In genomic region chr20:19947611-19948264, GRCh38 we compare ENCODE assay signal across 11 cellular contexts.
DNase-seq lines count a peak whose midpoint lies in the region; ATAC-seq and TF ChIP-seq lines count a peak whose summit lies in the region.
"Had no signal": no experiment of that assay in that cellular context is flagged by ENCODE, and none has a peak within 500 bp of the region (broad histone marks: within the 10 kb centered on the region; RNA-seq: fewer than 3 reads in every experiment).

No MANE protein-coding gene starts in this region.

- DNase-seq in left ventricle myocardium superior: no peak
- no peak for DNase-seq in cardiac septum (ENCODE audit: low spot score)
- no peak for DNase-seq in breast epithelium (ENCODE audit: low spot score in 2 of 2)
- DNase-seq in upper lobe of left lung: no peak
- DNase-seq in NCI-H524 treated with DMSO at 0.1 percent for 48 hours (lab: John Stamatoyannopoulos, UW): no peak
- no peak for DNase-seq in right atrium auricular region (ENCODE audit: low spot score)
- no peak for DNase-seq in KBM-7
- DNase-seq: CD4-positive, alpha-beta T cell; retina had no signal

- intact Hi-C loops in left ventricle myocardium superior (cut with micrococcal nuclease): loop anchor here (10.0 kb wide), 1 partner anchor 47 kb away; no protein-coding TSS in a partner anchor
- intact Hi-C loops in cardiac septum (cut with DNase I): loop anchor here (5.0 kb wide), 1 partner anchor 40 kb away; no protein-coding TSS in a partner anchor
- intact Hi-C loops in breast epithelium (cut with DNase I; ENCODE audit: low total_unique reads): no loop called here

- peaks cover 0 to 13% of the 10 kb centered on the region in 2 donors for H3K4me1 ChIP-seq in breast epithelium
- H3K4me1 ChIP-seq in upper lobe of left lung: peaks cover 35 to 51% (median 41%) of the 10 kb centered on the region in 4 donors
- peaks cover 0 to 34% of the 10 kb centered on the region in 2 donors for H3K4me1 ChIP-seq in right atrium auricular region

- TF ChIP-seq EP300 in upper lobe of left lung (IDR thresholded peaks at IDR 0.05): no peak

- in situ Hi-C loops in KBM-7 (cut with MboI; ENCODE audit: low pct_unique_long_range_greater_than_20kb, low sequenced_read_pairs): no loop called here

- no peak for TF ChIP-seq POLR2A in breast epithelium (IDR thresholded peaks at IDR 0.05)
- no peak for TF ChIP-seq POLR2A in upper lobe of left lung (IDR thresholded peaks at IDR 0.05)

- ATAC-seq in left ventricle myocardium superior (peak; percentile 6), HG03103 (IDR thresholded peaks at IDR 0.05; ENCODE audit: low read depth, unreplicated experiment) (peak; percentile 48), upper lobe of left lung (ENCODE audit: low FRiP score in 2 of 2) (peak in 1 of 2 donors; percentile 12)

- H3K9me3 ChIP-seq in breast epithelium: no peaks in the 10 kb centered on the region
- no peaks in the 10 kb centered on the region for H3K9me3 ChIP-seq in upper lobe of left lung
- no peaks in the 10 kb centered on the region for H3K9me3 ChIP-seq in right atrium auricular region

- 72 to 84% methylated on average over 10 of the region's 10 CpGs for WGBS in upper lobe of left lung, 2 donors

- H3K27me3 ChIP-seq in breast epithelium: no peaks in the 10 kb centered on the region
- no peaks in the 10 kb centered on the region for H3K27me3 ChIP-seq in upper lobe of left lung
- no peaks in the 10 kb centered on the region for H3K27me3 ChIP-seq in right atrium auricular region
- H3K27me3 ChIP-seq: cardiac muscle cell had no signal

- H3K4me3 ChIP-seq in breast epithelium (no peak overlapping the region), upper lobe of left lung (no peak overlapping the region), right atrium auricular region (no peak overlapping the region)
- H3K4me3 ChIP-seq: cardiac muscle cell had no signal

- H3K36me3 ChIP-seq in breast epithelium: no peaks in the 10 kb centered on the region
- peaks cover 0 to 50% (median 3%) of the 10 kb centered on the region in 4 donors for H3K36me3 ChIP-seq in upper lobe of left lung
- H3K36me3 ChIP-seq in right atrium auricular region: peaks cover 32% of the 10 kb centered on the region
- H3K36me3 ChIP-seq: cardiac muscle cell had no signal

- H3K27ac ChIP-seq in breast epithelium (peak overlapping the region; percentile 67 to 94), upper lobe of left lung (peak overlapping the region; percentile 5 to 81 (median 22)), right atrium auricular region (no peak overlapping the region)
- H3K27ac ChIP-seq: cardiac muscle cell had no signal

- no peak for TF ChIP-seq CTCF in breast epithelium (IDR thresholded peaks at IDR 0.05)
- no peak for TF ChIP-seq CTCF in upper lobe of left lung (IDR thresholded peaks at IDR 0.05)
- TF ChIP-seq CTCF in right atrium auricular region (IDR thresholded peaks at IDR 0.05): no peak

Comparison
In these comparisons a context has a peak if more than half of its experiments do, and no peak if none do; other contexts are left out.
1. H3K27ac ChIP-seq: peak in breast epithelium (2 of 2) and upper lobe of left lung (4 of 4); none in right atrium auricular region (0 of 2).